Comparison of ENCODE assay signal across 24 cellular contexts in genomic region chr11:25197515-25197914, GRCh38.
"Had no signal": no experiment of that assay in that cellular context is flagged by ENCODE, and none has a peak within 500 bp of the region (broad histone marks: within the 10 kb centered on the region; RNA-seq: fewer than 3 reads in every experiment).

No MANE protein-coding gene starts in this region.

- H3K4me3 ChIP-seq: colonic mucosa, coronary artery, dorsolateral prefrontal cortex, esophagus muscularis mucosa, esophagus squamous epithelium, gastrocnemius medialis, gastroesophageal sphincter, heart left ventricle, heart right ventricle had no signal

- H3K27ac ChIP-seq: colonic mucosa, coronary artery, dorsolateral prefrontal cortex, epithelial cell of prostate, esophagus muscularis mucosa, esophagus squamous epithelium, foreskin keratinocyte, gastrocnemius medialis, gastroesophageal sphincter, heart left ventricle, heart right ventricle had no signal

- ATAC-seq: effector memory CD8-positive, alpha-beta T cell; esophagus mucosa; foreskin keratinocyte; gastrocnemius medialis; gastroesophageal sphincter; heart left ventricle; heart right ventricle had no signal

- H3K9me3 ChIP-seq: colonic mucosa, esophagus muscularis mucosa, esophagus squamous epithelium, gastrocnemius medialis, gastroesophageal sphincter had no signal

- H3K36me3 ChIP-seq: colonic mucosa, esophagus muscularis mucosa, esophagus squamous epithelium, gastrocnemius medialis, gastroesophageal sphincter, heart left ventricle, heart right ventricle had no signal

- DNase-seq: colonic mucosa; cortex of kidney; dermis blood vessel endothelial cell; dorsolateral prefrontal cortex; effector CD4-positive, alpha-beta T cell; effector CD8-positive, alpha-beta T cell; effector memory CD4-positive, alpha-beta T cell; effector memory CD8-positive, alpha-beta T cell; endodermal cell; erythroblast; esophagus squamous epithelium; foreskin fibroblast; foreskin keratinocyte; foreskin melanocyte; gastrocnemius medialis; glutamatergic neuron; head of caudate nucleus; heart left ventricle; heart right ventricle had no signal

- H3K27me3 ChIP-seq: colonic mucosa, dorsolateral prefrontal cortex, esophagus muscularis mucosa, esophagus squamous epithelium, foreskin keratinocyte, gastrocnemius medialis, gastroesophageal sphincter, heart left ventricle, heart right ventricle had no signal
